8 cellular contexts compared by ENCODE assay signal in genomic region chr10:43138757-43139241, GRCh38. TPM values are rescaled to one million over a fixed set of nuclear protein-coding genes. Genes with fewer than 3 reads are reported as not detected.
DNase-seq lines count a peak whose midpoint lies in the region; ATAC-seq, FAIRE-seq and TF ChIP-seq lines count a peak whose summit lies in the region.

No MANE protein-coding gene starts in this region.

- H3K23ac ChIP-seq in trophoblast cell (ENCODE audit: low read length): no peak overlapping the region

- peaks cover 10% of the 10 kb centered on the region for H3K79me2 ChIP-seq in trophoblast cell (ENCODE audit: control insufficient read depth, insufficient read depth, low read length, poor library complexity)

- TF ChIP-seq CTCF in A549 (IDR thresholded peaks at IDR 0.05) (no peak), Panc1 (IDR thresholded peaks at IDR 0.05) (no peak), vagina (IDR thresholded peaks at IDR 0.05) (no peak)

- WGBS in A549 (ENCODE audit: missing lambda C conversion rate): 1% methylated on average over 22 of the region's 22 CpGs
- no CpG with 5 or more reads among the region's 22 CpGs for WGBS in trophoblast cell (ENCODE audit: extremely low coverage, insufficient coverage, insufficient read length)

- H3K36me3 ChIP-seq in Panc1 (ENCODE audit: control insufficient read depth, insufficient read depth, low read length) (no peaks in the 10 kb centered on the region), trophoblast cell (ENCODE audit: control insufficient read depth in 1 of 2, insufficient read depth in 2 of 2, low read length in 2 of 2) (no peaks in the 10 kb centered on the region), vagina (no peaks in the 10 kb centered on the region)

- FAIRE-seq in A549 (lab: Jason Lieb, UNC): no peak

- no peaks in the 10 kb centered on the region for H3K27me3 ChIP-seq in Panc1 (ENCODE audit: control insufficient read depth, insufficient read depth, low read length)
- H3K27me3 ChIP-seq in trophoblast cell (ENCODE audit: insufficient read depth, low read length): no peaks in the 10 kb centered on the region
- H3K27me3 ChIP-seq in vagina: no peaks in the 10 kb centered on the region

- H4K91ac ChIP-seq in trophoblast cell (ENCODE audit: low read depth, low read length): peak overlapping the region; percentile 73

- H2BK5ac ChIP-seq in trophoblast cell (ENCODE audit: low read depth, low read length, poor library complexity): no peak overlapping the region

- no peak overlapping the region for H3K4ac ChIP-seq in trophoblast cell (ENCODE audit: low read depth, low read length)

- in situ Hi-C loops in Panc1 (cut with HindIII; ENCODE audit: low pct_unique_long_range_greater_than_20kb, low sequenced_read_pairs): no loop called here

- peak overlapping the region; percentile 85 to 95 for H3K27ac ChIP-seq in A549
- H3K27ac ChIP-seq in Panc1 (ENCODE audit: low read length): peak overlapping the region; percentile 83
- peak overlapping the region; percentile 36 for H3K27ac ChIP-seq in trophoblast cell (ENCODE audit: low read depth, low read length)
- peak overlapping the region; percentile 93 for H3K27ac ChIP-seq in vagina

- H3K18ac ChIP-seq in trophoblast cell (ENCODE audit: low read length): peak overlapping the region; percentile 69

- H2AK5ac ChIP-seq in trophoblast cell (ENCODE audit: low read length): no peak overlapping the region

- peaks cover 10% of the 10 kb centered on the region for H3K79me1 ChIP-seq in trophoblast cell (ENCODE audit: low read length)

- peak overlapping the region; percentile 65 for H3K9ac ChIP-seq in trophoblast cell (ENCODE audit: low read length)

- H2BK120ac ChIP-seq in trophoblast cell (ENCODE audit: insufficient read depth, low read length, poor library complexity): peak overlapping the region; percentile 28

- BruUV-seq in Panc1 (replicated peaks; lab: Mats Ljungman, UMichigan): no TSS peak

- no peaks in the 10 kb centered on the region for H3K9me3 ChIP-seq in A549
- no peaks in the 10 kb centered on the region for H3K9me3 ChIP-seq in Panc1 (ENCODE audit: control insufficient read depth, insufficient read depth, low read depth, low read length)
- H3K9me3 ChIP-seq in trophoblast cell (ENCODE audit: insufficient read depth, low read depth, low read length): no peaks in the 10 kb centered on the region
- no peaks in the 10 kb centered on the region for H3K9me3 ChIP-seq in vagina

- peaks cover 28% of the 10 kb centered on the region for H3K4me1 ChIP-seq in A549
- peaks cover 25% of the 10 kb centered on the region for H3K4me1 ChIP-seq in Panc1 (ENCODE audit: control insufficient read depth, insufficient read depth, low read length)
- peaks cover 3 to 4% of the 10 kb centered on the region in 2 experiments for H3K4me1 ChIP-seq in trophoblast cell (ENCODE audit: control insufficient read depth in 1 of 2, insufficient read depth in 2 of 2, low read length in 2 of 2)
- peaks cover 45% of the 10 kb centered on the region for H3K4me1 ChIP-seq in vagina

- DNase-seq in A549 (ENCODE audit: low read depth in 1 of 2, low spot score in 1 of 2) (peak; percentile 35 to 38), Panc1 (ENCODE audit: low read depth, low spot score) (no peak), globus pallidus (ENCODE audit: low spot score) (peak; percentile 34), trophoblast cell (peak in 1 of 2 donors; percentile 65), vagina (ENCODE audit: extremely low spot score in 2 of 2) (no peak)
- DNase-seq in activated effector memory CD4-positive, alpha-beta T cell treated with anti-CD3 and anti-CD28 coated beads, Interleukin-2, amount 50 U/mL, for 16 hours: peak; percentile 86

- H3K4me3 ChIP-seq in A549 (peak overlapping the region; percentile 70), Panc1 (ENCODE audit: low read depth in 2 of 2, low read length in 2 of 2) (peak overlapping the region; percentile 69 to 96), trophoblast cell (ENCODE audit: low read depth, low read length) (peak overlapping the region; percentile 87), vagina (peak overlapping the region; percentile 80 to 95)

- peak overlapping the region; percentile 38 for H2AFZ ChIP-seq in trophoblast cell (ENCODE audit: insufficient read depth, low read length, poor library complexity)

- H3K14ac ChIP-seq in trophoblast cell (ENCODE audit: low read length): peak overlapping the region; percentile 68

- H2BK12ac ChIP-seq in trophoblast cell (ENCODE audit: low read length): no peak overlapping the region

- H4K12ac ChIP-seq in trophoblast cell (ENCODE audit: low read depth, low read length): peak overlapping the region; percentile 84

- CTCF ChIA-PET in A549 (lab: Yijun Ruan, JAX): interaction anchor here (0.6 to 2.2 kb wide), 6 partner anchors 8 to 92 kb away, joined by 3 to 6 read pairs (median 3); no protein-coding TSS in a partner anchor
- CTCF ChIA-PET in Panc1 (lab: Charles Lee): no interaction called here

- no peak for TF ChIP-seq RAD21 in A549 (conservative IDR thresholded peaks at IDR 0.05 in 1 of 2, IDR thresholded peaks at IDR 0.05 in 1 of 2)

- POLR2A ChIA-PET in A549 (lab: Yijun Ruan, JAX) (interaction anchor here (1.3 kb wide), 1 partner anchor 356 kb away, joined by 7 read pairs; the partner anchor contains the start of gene BMS1), Panc1 (lab: Charles Lee) (no interaction called here)

- H4K8ac ChIP-seq in trophoblast cell (ENCODE audit: low read depth, low read length): peak overlapping the region; percentile 99

- H3K4me2 ChIP-seq in A549 (peak overlapping the region; percentile 62), trophoblast cell (ENCODE audit: low read length) (peak overlapping the region; percentile 97)

- ATAC-seq in A549 (peak; percentile 55 to 70), GM18861 (IDR thresholded peaks at IDR 0.05; ENCODE audit: unreplicated experiment) (peak; percentile 22), HG03108 (IDR thresholded peaks at IDR 0.05; ENCODE audit: unreplicated experiment) (peak; percentile 23), Panc1 (peak; percentile 54)

- intact Hi-C loops in Panc1 (cut with micrococcal nuclease; ENCODE audit: unreplicated experiment) (no loop called here), vagina (cut with DNase I) (no loop called here)

- TF ChIP-seq POLR2A in A549 (IDR thresholded peaks at IDR 0.05; ENCODE audit: low read length) (no peak), vagina (IDR thresholded peaks at IDR 0.05) (no peak)

- no peak for TF ChIP-seq EP300 in A549 (IDR thresholded peaks at IDR 0.05)

TF ChIP-seq in A549, 52 proteins besides CTCF, POLR2A, EP300 and RAD21:
- TF ChIP-seq BCL3 (IDR thresholded peaks at IDR 0.05): no peak
- no peak for TF ChIP-seq MYC (IDR thresholded peaks at IDR 0.05; ENCODE audit: borderline replicate concordance, low read length)
- 0 out of 2 replicates have a peak, but pooled peaks have one; percentile 16 for TF ChIP-seq PHF8 (IDR thresholded peaks at IDR 0.05; ENCODE audit: borderline replicate concordance, low read depth)
- no peak for TF ChIP-seq CEBPB (IDR thresholded peaks at IDR 0.05)
- no peak for TF ChIP-seq PBX3 (IDR thresholded peaks at IDR 0.05)
- TF ChIP-seq CHD2 (IDR thresholded peaks at IDR 0.05; ENCODE audit: low read length, partially characterized antibody): peak; percentile 18
- no peak for TF ChIP-seq SMC3 (IDR thresholded peaks at IDR 0.05)

RNA-seq across cellular contexts. Expression of gene CSGALNACT2, which starts 0.6 kb away (rescaled TPM):
- polyA plus RNA-seq in A549 (2011; rRNA removed) (24.1 and 29.9 TPM in 2 replicates), A549 (2017; fragmentation: RNase III; extraction: RNeasy Plus Mini Kit Qiagen cat#74134 plus additional on column Dnase treatment) (10.0 to 11.2 TPM (median 10.8 TPM) in 3 replicates)
- polyA plus RNA-seq in A549 (2012; cell fraction: cytosol; rRNA removed): 5.3 and 5.4 TPM in 2 replicates
- 3.0 and 6.5 TPM in 2 replicates for polyA plus RNA-seq in A549 (2012; cell fraction: nucleus; rRNA removed)
- polyA minus RNA-seq in A549 (2011; rRNA and poly(A)+ RNA removed): 9.7 and 11.2 TPM in 2 replicates
- total RNA-seq in Panc1 (2021; ENCODE audit: unreplicated experiment) (22.3 TPM), vagina (21.9 TPM)
- 11.1 TPM for polyA plus RNA-seq in Panc1 (2012; ENCODE audit: insufficient read length)
- polyA plus RNA-seq in trophoblast cell (2013): 7.8 and 7.9 TPM in 2 replicates

Comparison
In these comparisons a context has a peak if more than half of its experiments do, and no peak if none do; other contexts are left out.
1. DNase-seq: peak in A549 (2 of 2), activated effector memory CD4-positive, alpha-beta T cell treated with anti-CD3 and anti-CD28 coated beads, Interleukin-2, amount 50 U/mL, for 16 hours (single experiment) and globus pallidus (single experiment); none in Panc1 (single experiment) and vagina (0 of 2).
2. H3K27ac ChIP-seq: peak in every context shown above with its lines; median percentile 93 in vagina; 90 in A549; 83 in Panc1; 36 in trophoblast cell.
3. Peak in every context shown above with its lines, with median percentiles within 50 percentile points of each other: ATAC-seq and H3K4me3 ChIP-seq.